10 cellular contexts compared by ENCODE assay signal in the genomic region with DNA sequence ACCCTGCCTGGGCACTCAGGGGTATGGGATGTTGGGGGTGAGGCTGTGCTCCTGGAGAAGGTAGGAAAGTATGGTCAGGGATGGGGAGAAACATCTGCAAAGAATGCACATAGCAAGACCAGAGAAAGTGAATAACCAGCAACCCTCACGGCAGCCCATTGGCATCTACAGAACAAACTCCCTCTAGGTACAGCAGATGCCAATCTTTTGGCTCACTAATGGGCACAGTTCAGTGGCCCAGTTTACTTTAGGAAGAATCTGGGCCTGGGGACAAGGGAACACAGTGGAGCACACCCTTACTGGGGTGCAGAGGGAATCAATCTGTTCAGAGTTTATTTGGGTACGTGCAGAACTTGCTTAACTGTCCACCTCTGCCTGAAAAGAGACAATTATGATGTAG.
DNase-seq lines count a peak whose midpoint lies in the region; ATAC-seq and TF ChIP-seq lines count a peak whose summit lies in the region.
"Had no signal": no experiment of that assay in that cellular context is flagged by ENCODE, and none has a peak within 500 bp of the region (broad histone marks: within the 10 kb centered on the region; RNA-seq: fewer than 3 reads in every experiment).

No MANE protein-coding gene starts in this region.

- H3K9me3 ChIP-seq in stomach, result no peaks in the 10 kb centered on the region
- H3K9me3 ChIP-seq in naive thymus-derived CD4-positive, alpha-beta T cell (ENCODE audit: control insufficient read depth in 2 of 3, low read length in 3 of 3), result no peaks in the 10 kb centered on the region

- intact Hi-C loops in activated CD4-positive, alpha-beta T cell treated with anti-CD3 and anti-CD28 coated beads for 36 hours (cut with DNase I, micrococcal nuclease), result loop anchor here (1.0 to 2.0 kb wide), 10 partner anchors 118 to 406 kb away; a partner anchor contains a TSS
- intact Hi-C loops in dorsolateral prefrontal cortex (cut with DNase I) (no loop called here), stomach (cut with DNase I; ENCODE audit: low total_unique reads) (no loop called here)
- intact Hi-C loops in naive thymus-derived CD4-positive, alpha-beta T cell (cut with micrococcal nuclease), result no loop called here

- no peak for ATAC-seq in activated CD4-positive, alpha-beta T cell treated with anti-CD3 and anti-CD28 coated beads for 36 hours
- ATAC-seq in HG03457 (IDR thresholded peaks at IDR 0.05; ENCODE audit: unreplicated experiment) (peak; percentile 16), GM19328 (IDR thresholded peaks at IDR 0.05; ENCODE audit: unreplicated experiment) (no peak)
- no peak for ATAC-seq in naive thymus-derived CD4-positive, alpha-beta T cell

- peaks cover 30% of the 10 kb centered on the region for H3K4me1 Mint-ChIP-seq in activated CD4-positive, alpha-beta T cell treated with anti-CD3 and anti-CD28 coated beads for 36 hours
- H3K4me1 Mint-ChIP-seq in naive thymus-derived CD4-positive, alpha-beta T cell, result peaks cover 0 to 14% (median 4%) of the 10 kb centered on the region in 7 donors

- DNase-seq in activated CD4-positive, alpha-beta T cell treated with anti-CD3 and anti-CD28 coated beads for 36 hours, result no peak
- no peak for DNase-seq in activated CD4-positive, alpha-beta T cell treated with anti-CD3 and anti-CD28 coated beads for 48 hours
- DNase-seq in dorsolateral prefrontal cortex (no peak), stomach (no peak), NCI-H2227 treated with DMSO at 0.1 percent for 48 hours (lab: John Stamatoyannopoulos, UW) (no peak)
- DNase-seq in naive thymus-derived CD4-positive, alpha-beta T cell, result no peak
- DNase-seq: 8988T, amygdala had no signal

- H3K27ac Mint-ChIP-seq in activated CD4-positive, alpha-beta T cell treated with anti-CD3 and anti-CD28 coated beads for 36 hours, result no peak overlapping the region
- no peak overlapping the region for H3K27ac Mint-ChIP-seq in naive thymus-derived CD4-positive, alpha-beta T cell

- no peak overlapping the region for H3K4me3 ChIP-seq in dorsolateral prefrontal cortex
- H3K4me3 ChIP-seq in stomach, result no peak overlapping the region
- H3K4me3 ChIP-seq in naive thymus-derived CD4-positive, alpha-beta T cell (ENCODE audit: low read length), result no peak overlapping the region

- peak overlapping the region; percentile 12 for H3K4me3 Mint-ChIP-seq in activated CD4-positive, alpha-beta T cell treated with anti-CD3 and anti-CD28 coated beads for 36 hours
- no peak overlapping the region for H3K4me3 Mint-ChIP-seq in naive thymus-derived CD4-positive, alpha-beta T cell

- no peaks in the 10 kb centered on the region for H3K36me3 ChIP-seq in stomach
- H3K36me3 ChIP-seq in naive thymus-derived CD4-positive, alpha-beta T cell (ENCODE audit: control insufficient read depth in 2 of 3, insufficient read depth in 3 of 3, low read length in 3 of 3), result no peaks in the 10 kb centered on the region

- 61 to 86% (median 76%) methylated on average over 2 of the region's 2 CpGs for WGBS in stomach, 5 donors

- peaks cover 8% of the 10 kb centered on the region for H3K27me3 Mint-ChIP-seq in activated CD4-positive, alpha-beta T cell treated with anti-CD3 and anti-CD28 coated beads for 36 hours
- peaks cover 0 to 18% (median 0%) of the 10 kb centered on the region in 5 donors for H3K27me3 Mint-ChIP-seq in naive thymus-derived CD4-positive, alpha-beta T cell

- no peak for TF ChIP-seq EP300 in stomach (IDR thresholded peaks at IDR 0.05)

- H3K27me3 ChIP-seq in dorsolateral prefrontal cortex, result no peaks in the 10 kb centered on the region
- no peaks in the 10 kb centered on the region for H3K27me3 ChIP-seq in stomach
- H3K27me3 ChIP-seq in naive thymus-derived CD4-positive, alpha-beta T cell (ENCODE audit: control insufficient read depth in 2 of 2, insufficient read depth in 2 of 2, low read length in 2 of 2), result no peaks in the 10 kb centered on the region

- no peaks in the 10 kb centered on the region for H3K36me3 Mint-ChIP-seq in activated CD4-positive, alpha-beta T cell treated with anti-CD3 and anti-CD28 coated beads for 36 hours (ENCODE audit: low read depth)
- H3K36me3 Mint-ChIP-seq in naive thymus-derived CD4-positive, alpha-beta T cell, result peaks cover 0 to 4% (median 0%) of the 10 kb centered on the region in 5 donors

- H3K27ac ChIP-seq in dorsolateral prefrontal cortex (peak overlapping the region in 54 of 59 donors; percentile 14 to 91 (median 66)), stomach (peak overlapping the region in 4 of 5 donors; percentile 32 to 68 (median 54))
- H3K27ac ChIP-seq in naive thymus-derived CD4-positive, alpha-beta T cell (ENCODE audit: low read depth, low read length), result no peak overlapping the region

- POLR2A ChIA-PET in activated CD4-positive, alpha-beta T cell treated with anti-CD3 and anti-CD28 coated beads for 36 hours (lab: Charles Lee), result no interaction called here
- POLR2A ChIA-PET in naive thymus-derived CD4-positive, alpha-beta T cell (lab: Charles Lee), result no interaction called here

- H3K4me1 ChIP-seq in stomach, result peaks cover 0 to 64% (median 30%) of the 10 kb centered on the region in 4 donors
- H3K4me1 ChIP-seq in naive thymus-derived CD4-positive, alpha-beta T cell (ENCODE audit: control insufficient read depth in 2 of 2, insufficient read depth in 2 of 2, low read length in 2 of 2), result no peaks in the 10 kb centered on the region

- no peak for TF ChIP-seq POLR2A in stomach (IDR thresholded peaks at IDR 0.05)

- CTCF ChIA-PET in activated CD4-positive, alpha-beta T cell treated with anti-CD3 and anti-CD28 coated beads for 36 hours (lab: Charles Lee), result interaction anchor here (1.0 to 1.8 kb wide), 3 partner anchors 18 to 251 kb away, joined by 3 to 5 read pairs (median 4); no protein-coding TSS in a partner anchor
- CTCF ChIA-PET in naive thymus-derived CD4-positive, alpha-beta T cell (lab: Charles Lee), result no interaction called here

- TF ChIP-seq CTCF in dorsolateral prefrontal cortex (IDR thresholded peaks at IDR 0.05 in 54 of 56, conservative IDR thresholded peaks at IDR 0.05 in 2 of 56; ENCODE audit: low read depth in 1 of 56, partially characterized antibody in 56 of 56) (no peak), stomach (IDR thresholded peaks at IDR 0.05) (no peak)

- H3K9me3 Mint-ChIP-seq in activated CD4-positive, alpha-beta T cell treated with anti-CD3 and anti-CD28 coated beads for 36 hours (ENCODE audit: low read depth), result no peaks in the 10 kb centered on the region
- no peaks in the 10 kb centered on the region for H3K9me3 Mint-ChIP-seq in naive thymus-derived CD4-positive, alpha-beta T cell

Comparison
In these comparisons a context has a peak if more than half of its experiments do, and no peak if none do; other contexts are left out.
1. intact Hi-C loops: an anchor here in activated CD4-positive, alpha-beta T cell treated with anti-CD3 and anti-CD28 coated beads for 36 hours (1.0 to 2.0 kb wide); none called in dorsolateral prefrontal cortex, stomach and naive thymus-derived CD4-positive, alpha-beta T cell.